26 cellular contexts compared by ENCODE assay signal in genomic region chr16:80454802-80455201, GRCh38.
"Had no signal": no experiment of that assay in that cellular context is flagged by ENCODE, and none has a peak within 500 bp of the region (broad histone marks: within the 10 kb centered on the region; RNA-seq: fewer than 3 reads in every experiment).

No MANE protein-coding gene starts in this region.

- H3K9me3 ChIP-seq: ovary, psoas muscle, thoracic aorta, thyroid gland, tibial nerve, upper lobe of left lung, vagina had no signal

- DNase-seq: naive thymus-derived CD4-positive, alpha-beta T cell; natural killer cell; occipital lobe; ovary; posterior cingulate gyrus; psoas muscle; right cardiac atrium; stimulated activated CD4-positive, alpha-beta T cell treated with anti-CD3 and anti-CD28 coated beads, Interleukin-15, amount 100 ng/mL, for 24 hours; stimulated activated CD4-positive, alpha-beta T cell treated with anti-CD3 and anti-CD28 coated beads, Interleukin-2, amount 100 ng/mL, for 24 hours; stimulated activated CD4-positive, alpha-beta T cell treated with anti-CD3 and anti-CD28 coated beads, Interleukin-2, amount 100 ng/mL, for 48 hours; stimulated activated CD4-positive, alpha-beta T cell treated with anti-CD3 and anti-CD28 coated beads, Interleukin-4, amount 100 ng/mL, for 24 hours; stimulated activated naive B cell treated with anti-CD40 and anti-IgM and Interleukin-4, amounts not matched to agents 10 μg/mL and 1 μg/mL and 100 μg/mL, for 72 hours; stimulated activated naive CD4-positive, alpha-beta T cell treated with Interleukin-2 at 50 U/mL for 16 hours; stomach; thyroid gland; trophoblast cell; upper lobe of left lung had no signal

- H3K4me1 ChIP-seq: parathyroid adenoma, psoas muscle, stomach, thyroid gland, upper lobe of left lung, vagina had no signal

- H3K27ac ChIP-seq: neural progenitor cell, ovary, parathyroid adenoma, psoas muscle, skin epidermis, stomach, thoracic aorta, thyroid gland, tibial nerve, upper lobe of left lung, vagina had no signal

- H2AFZ ChIP-seq: neural progenitor cell, parathyroid adenoma had no signal

- H3K4me2 ChIP-seq: neural progenitor cell had no signal

- H3K36me3 ChIP-seq: neural progenitor cell, ovary, stomach, thoracic aorta, thyroid gland, tibial nerve, upper lobe of left lung, vagina had no signal

- H3K27me3 ChIP-seq: neural progenitor cell, ovary, stomach, thyroid gland, tibial nerve, upper lobe of left lung, vagina had no signal

- H3K9ac ChIP-seq: neural progenitor cell, parathyroid adenoma had no signal

- ATAC-seq: naive thymus-derived CD4-positive, alpha-beta T cell; natural killer cell; psoas muscle; right cardiac atrium; sciatic nerve; stimulated activated effector memory CD8-positive, alpha-beta T cell treated with anti-CD3 and anti-CD28 coated beads, Interleukin-12 subunit alpha, Interleukin-12 subunit beta, amount 100 ng/mL, for 72 hours; stimulated activated naive B cell treated with anti-CD40 and anti-IgM and Interleukin-4, amounts not matched to agents 10 μg/mL and 1 μg/mL and 100 μg/mL, for 72 hours had no signal

- H3K79me2 ChIP-seq: parathyroid adenoma had no signal

- H3K4me3 ChIP-seq: neural progenitor cell, ovary, psoas muscle, skin epidermis, stomach, thoracic aorta, thyroid gland, tibial nerve, upper lobe of left lung, vagina had no signal

- FAIRE-seq: urothelium cell line had no signal
